Comparison of ENCODE assay signal across 9 cellular contexts in genomic region chr17:62109924-62110323, GRCh38. TPM values are rescaled to one million over a fixed set of nuclear protein-coding genes. Genes with fewer than 3 reads are reported as not detected.
A peak's percentile ranks its signal among the peaks of the same experiment; 100 is the strongest.
DNase-seq lines count a peak whose midpoint lies in the region; ATAC-seq and TF ChIP-seq lines count a peak whose summit lies in the region.
"Had no signal": no experiment of that assay in that cellular context is flagged by ENCODE, and none has a peak within 500 bp of the region (broad histone marks: within the 10 kb centered on the region; RNA-seq: fewer than 3 reads in every experiment).

No MANE protein-coding gene starts in this region.

- no peak for ATAC-seq in HG02678 (IDR thresholded peaks at IDR 0.05; ENCODE audit: unreplicated experiment)

- H3K4me3 ChIP-seq in Loucy (ENCODE audit: low read length, poor library complexity, severe bottlenecking) (no peak overlapping the region), colonic mucosa (no peak overlapping the region), mucosa of rectum (ENCODE audit: low read length in 2 of 2) (no peak overlapping the region)
- H3K4me3 ChIP-seq: BLaER1 treated with 17β-estradiol and CSF1 and Interleukin-3, amounts not matched to agents 10 nM and 100 nM; GM23338 had no signal

- no peak overlapping the region for H3K4me2 ChIP-seq in Loucy (ENCODE audit: low read depth, low read length, poor library complexity, severe bottlenecking)
- H3K4me2 ChIP-seq: BLaER1 treated with 17β-estradiol and CSF1 and Interleukin-3, amounts not matched to agents 10 nM and 100 nM; GM23338 had no signal

- H3F3A ChIP-seq in Loucy (ENCODE audit: low read depth), result no peaks in the 10 kb centered on the region

- peak; percentile 24 for DNase-seq in ELR (ENCODE audit: low read depth)
- DNase-seq in colonic mucosa, result no peak
- no peak for DNase-seq in HCEC 1CT
- no peak for DNase-seq in superior temporal gyrus (ENCODE audit: extremely low spot score)

- TF ChIP-seq CTCF in Loucy (conservative IDR thresholded peaks at IDR 0.05; ENCODE audit: low read length), result no peak
- no peak for TF ChIP-seq CTCF in colonic mucosa (IDR thresholded peaks at IDR 0.05)

- H3K4me1 ChIP-seq in Loucy (ENCODE audit: insufficient read depth, low read length, poor library complexity, severe bottlenecking) (peaks cover 17% of the 10 kb centered on the region), colonic mucosa (peaks cover 4% of the 10 kb centered on the region), mucosa of rectum (ENCODE audit: control insufficient read depth in 2 of 2, insufficient read depth in 2 of 2, low read length in 2 of 2) (peaks cover 18 to 27% of the 10 kb centered on the region in 2 donors)

- H3K9me3 ChIP-seq in Loucy (ENCODE audit: insufficient read depth, low read depth, low read length), result no peaks in the 10 kb centered on the region
- H3K9me3 ChIP-seq in colonic mucosa, result no peaks in the 10 kb centered on the region
- H3K9me3 ChIP-seq in mucosa of rectum (ENCODE audit: control insufficient read depth in 2 of 2, low read length in 2 of 2), result no peaks in the 10 kb centered on the region

- no peaks in the 10 kb centered on the region for H4K20me1 ChIP-seq in Loucy (ENCODE audit: insufficient read depth, low read length, poor library complexity, severe bottlenecking)
- H4K20me1 ChIP-seq: BLaER1 treated with 17β-estradiol and CSF1 and Interleukin-3, amounts not matched to agents 10 nM and 100 nM had no signal

- H3K36me3 ChIP-seq in Loucy (ENCODE audit: insufficient read depth, low read length), result no peaks in the 10 kb centered on the region
- no peaks in the 10 kb centered on the region for H3K36me3 ChIP-seq in colonic mucosa
- H3K36me3 ChIP-seq in mucosa of rectum (ENCODE audit: control insufficient read depth in 2 of 2, insufficient read depth in 2 of 2, low read length in 2 of 2), result no peaks in the 10 kb centered on the region
- H3K36me3 ChIP-seq: BLaER1 treated with 17β-estradiol and CSF1 and Interleukin-3, amounts not matched to agents 10 nM and 100 nM had no signal

- H3K27ac ChIP-seq in colonic mucosa (peak overlapping the region; percentile 76), mucosa of rectum (ENCODE audit: low read depth in 2 of 2, low read length in 2 of 2) (peak overlapping the region; percentile 78 to 84)
- H3K27ac ChIP-seq: BLaER1 treated with 17β-estradiol and CSF1 and Interleukin-3, amounts not matched to agents 10 nM and 100 nM had no signal

- H3K79me2 ChIP-seq in Loucy (ENCODE audit: insufficient read depth, low read length), result no peaks in the 10 kb centered on the region

- H3K9ac ChIP-seq in Loucy (ENCODE audit: low read depth, low read length, poor library complexity, severe bottlenecking), result no peak overlapping the region
- no peak overlapping the region for H3K9ac ChIP-seq in colonic mucosa (ENCODE audit: low read depth in 2 of 2, low read length in 2 of 2)
- peak overlapping the region in 1 of 2 donors; percentile 5 for H3K9ac ChIP-seq in mucosa of rectum (ENCODE audit: low read depth in 1 of 2, low read length in 2 of 2)
- H3K9ac ChIP-seq: BLaER1 treated with 17β-estradiol and CSF1 and Interleukin-3, amounts not matched to agents 10 nM and 100 nM had no signal

- H2AFZ ChIP-seq in Loucy (ENCODE audit: low read length), result 0 out of 2 replicates have a peak overlapping the region, but pooled peaks have one; percentile 47
- H2AFZ ChIP-seq: GM23338 had no signal

- H3K9me2 ChIP-seq in Loucy (replicated peaks; ENCODE audit: low read depth, low read length), result no peaks in the 10 kb centered on the region

- intact Hi-C loops in colonic mucosa (cut with DNase I), result loop anchor here (10.0 kb wide), 2 partner anchors 75 to 475 kb away; no protein-coding TSS in a partner anchor

- H3K27me3 ChIP-seq in Loucy (ENCODE audit: insufficient read depth, low read length, poor library complexity, severe bottlenecking), result no peaks in the 10 kb centered on the region
- no peaks in the 10 kb centered on the region for H3K27me3 ChIP-seq in colonic mucosa
- H3K27me3 ChIP-seq in mucosa of rectum (ENCODE audit: control insufficient read depth in 2 of 2, insufficient read depth in 2 of 2, low read length in 2 of 2), result no peaks in the 10 kb centered on the region
- H3K27me3 ChIP-seq: BLaER1 treated with 17β-estradiol and CSF1 and Interleukin-3, amounts not matched to agents 10 nM and 100 nM had no signal

RNA-seq across cellular contexts. Expression of gene MED13, which starts 44.8 kb away (rescaled TPM):
- total RNA-seq in colonic mucosa, result 10 to 100 TPM; 61.9 to 77.5 TPM
